Comparison of ENCODE assay signal across 19 cellular contexts in genomic region chr10:96647466-96647865, GRCh38.
DNase-seq lines count a peak whose midpoint lies in the region; ATAC-seq and TF ChIP-seq lines count a peak whose summit lies in the region.
"Had no signal": no experiment of that assay in that cellular context is flagged by ENCODE, and none has a peak within 500 bp of the region (broad histone marks: within the 10 kb centered on the region; RNA-seq: fewer than 3 reads in every experiment).

No MANE protein-coding gene starts in this region.

- H3K27me3 ChIP-seq in OCI-LY3 (ENCODE audit: low read depth, low read length) (no peaks in the 10 kb centered on the region), HAP-1 (ENCODE audit: low read depth) (no peaks in the 10 kb centered on the region)

- peak overlapping the region; percentile 43 for H3K4me3 Mint-ChIP-seq in activated CD4-positive, alpha-beta T cell treated with anti-CD3 and anti-CD28 coated beads, Interleukin-2, amount 10 ng/mL, durations not matched to agents 24 days and 14 days
- no peak overlapping the region for H3K4me3 Mint-ChIP-seq in dendritic cell treated with granulocyte-macrophage colony-stimulating factor and Interleukin-4, amounts not matched to agents 40 ng/mL and 50 ng/mL, for 4 days
- H3K4me3 Mint-ChIP-seq: mesothelial cell of epicardium, neural crest cell had no signal

- intact Hi-C loops in activated CD4-positive, alpha-beta T cell treated with anti-CD3 and anti-CD28 coated beads, Interleukin-2, amount 10 ng/mL, durations not matched to agents 24 days and 14 days (cut with micrococcal nuclease), result loop anchor here (10.0 kb wide), 1 partner anchor 47 kb away; no protein-coding TSS in a partner anchor
- intact Hi-C loops in dendritic cell treated with granulocyte-macrophage colony-stimulating factor and Interleukin-4, amounts not matched to agents 40 ng/mL and 50 ng/mL, for 4 days (cut with micrococcal nuclease), result no loop called here

- no peaks in the 10 kb centered on the region for H3K79me2 ChIP-seq in OCI-LY3 (ENCODE audit: low read length)

- no peak for DNase-seq in activated CD4-positive, alpha-beta T cell treated with anti-CD3 and anti-CD28 coated beads, Interleukin-2, amount 10 ng/mL, durations not matched to agents 24 days and 14 days
- DNase-seq in activated CD4-positive, alpha-beta T cell treated with anti-CD3 and anti-CD28 coated beads for 4 hours, result no peak
- no peak for DNase-seq in stimulated activated naive CD8-positive, alpha-beta T cell treated with anti-CD3 and anti-CD28 coated beads, Interleukin-15, Interleukin-2, amounts not matched to agents 100 U/mL and 50 U/mL, for 24 hours
- DNase-seq in HT-29 (ENCODE audit: low spot score) (no peak), HuH-7 (ENCODE audit: low spot score) (no peak), HAP-1 (ENCODE audit: low spot score in 2 of 2) (no peak)
- DNase-seq: activated CD4-positive, alpha-beta T cell treated with anti-CD3 and anti-CD28 coated beads, Interleukin-2, amount 50 U/mL, for 48 hours; C1 segment of cervical spinal cord; glutamatergic neuron; NCI-H446 treated with DMSO at 0.1 percent for 48 hours; NK-92 treated with Interleukin-12 subunit alpha and Interleukin-12 subunit beta, amount 100 ng/mL, for 24 hours; psoas muscle; stimulated activated CD4-positive, alpha-beta T cell treated with anti-CD3 and anti-CD28 coated beads, Interleukin-4, amount 100 ng/mL, for 1 hour had no signal

- in situ Hi-C loops in HAP-1 (cut with MboI; ENCODE audit: low sequenced_read_pairs), result loop anchor here (25.0 kb wide), 1 partner anchor 565 kb away; no protein-coding TSS in a partner anchor

- H3K9ac ChIP-seq in OCI-LY3 (ENCODE audit: low read length), result peak overlapping the region; percentile 36; the same call in 1 of the 2 replicates

- H2AFZ ChIP-seq in OCI-LY3 (ENCODE audit: low read depth, low read length), result no peak overlapping the region

- peak overlapping the region; percentile 85 for H3K27ac Mint-ChIP-seq in activated CD4-positive, alpha-beta T cell treated with anti-CD3 and anti-CD28 coated beads, Interleukin-2, amount 10 ng/mL, durations not matched to agents 24 days and 14 days
- H3K27ac Mint-ChIP-seq in dendritic cell treated with granulocyte-macrophage colony-stimulating factor and Interleukin-4, amounts not matched to agents 40 ng/mL and 50 ng/mL, for 4 days, result peak overlapping the region; percentile 43
- H3K27ac Mint-ChIP-seq: mesothelial cell of epicardium had no signal

- H3K36me3 ChIP-seq in OCI-LY3 (replicated peaks; ENCODE audit: low read depth, low read length) (peaks cover 60% of the 10 kb centered on the region), HAP-1 (replicated peaks) (no peaks in the 10 kb centered on the region)

- no peak overlapping the region; the same call in 1 of the 2 replicates for H3K4me3 ChIP-seq in OCI-LY3 (ENCODE audit: low read length)
- no peak overlapping the region for H3K4me3 ChIP-seq in HAP-1
- H3K4me3 ChIP-seq: coronary artery, psoas muscle, smooth muscle cell had no signal

- H3K27ac ChIP-seq in OCI-LY3 (ENCODE audit: low read length), result peak overlapping the region; percentile 88
- H3K27ac ChIP-seq: coronary artery, psoas muscle had no signal

- peaks cover 6% of the 10 kb centered on the region for H3K9me3 Mint-ChIP-seq in activated CD4-positive, alpha-beta T cell treated with anti-CD3 and anti-CD28 coated beads, Interleukin-2, amount 10 ng/mL, durations not matched to agents 24 days and 14 days
- H3K9me3 Mint-ChIP-seq in dendritic cell treated with granulocyte-macrophage colony-stimulating factor and Interleukin-4, amounts not matched to agents 40 ng/mL and 50 ng/mL, for 4 days, result no peaks in the 10 kb centered on the region
- H3K9me3 Mint-ChIP-seq: mesothelial cell of epicardium, neural crest cell had no signal

- no peaks in the 10 kb centered on the region for H4K20me1 ChIP-seq in OCI-LY3 (ENCODE audit: insufficient read depth, low read length)

- H3K9me3 ChIP-seq in OCI-LY3 (ENCODE audit: insufficient read depth, low read length), result no peaks in the 10 kb centered on the region
- H3K9me3 ChIP-seq in HAP-1, result no peaks in the 10 kb centered on the region
- H3K9me3 ChIP-seq: psoas muscle had no signal

- peaks cover 9% of the 10 kb centered on the region for H3K36me3 Mint-ChIP-seq in activated CD4-positive, alpha-beta T cell treated with anti-CD3 and anti-CD28 coated beads, Interleukin-2, amount 10 ng/mL, durations not matched to agents 24 days and 14 days (ENCODE audit: low read depth)
- peaks cover 71% of the 10 kb centered on the region for H3K36me3 Mint-ChIP-seq in dendritic cell treated with granulocyte-macrophage colony-stimulating factor and Interleukin-4, amounts not matched to agents 40 ng/mL and 50 ng/mL, for 4 days (ENCODE audit: low read depth)
- H3K36me3 Mint-ChIP-seq: mesothelial cell of epicardium had no signal

- H3K4me2 ChIP-seq in OCI-LY3 (ENCODE audit: low read length), result peak overlapping the region; percentile 64
- H3K4me2 ChIP-seq: smooth muscle cell had no signal

- peak; percentile 15 for ATAC-seq in stimulated activated naive CD8-positive, alpha-beta T cell treated with anti-CD3 and anti-CD28 coated beads, Interleukin-15, Interleukin-2, amounts not matched to agents 100 U/mL and 50 U/mL, for 24 hours
- ATAC-seq: psoas muscle had no signal

- H3K4me1 Mint-ChIP-seq in activated CD4-positive, alpha-beta T cell treated with anti-CD3 and anti-CD28 coated beads, Interleukin-2, amount 10 ng/mL, durations not matched to agents 24 days and 14 days, result peaks cover 46% of the 10 kb centered on the region
- H3K4me1 Mint-ChIP-seq in dendritic cell treated with granulocyte-macrophage colony-stimulating factor and Interleukin-4, amounts not matched to agents 40 ng/mL and 50 ng/mL, for 4 days (ENCODE audit: low read depth), result peaks cover 61% of the 10 kb centered on the region
- H3K4me1 Mint-ChIP-seq: mesothelial cell of epicardium, neural crest cell had no signal

- TF ChIP-seq CTCF in OCI-LY3 (IDR thresholded peaks at IDR 0.05; ENCODE audit: low read depth, low read length), result no peak

- H3K4me1 ChIP-seq in OCI-LY3 (ENCODE audit: low read length), result peaks cover 91% of the 10 kb centered on the region
- H3K4me1 ChIP-seq in HAP-1, result no peaks in the 10 kb centered on the region
- H3K4me1 ChIP-seq: psoas muscle had no signal

- H3K27me3 Mint-ChIP-seq in activated CD4-positive, alpha-beta T cell treated with anti-CD3 and anti-CD28 coated beads, Interleukin-2, amount 10 ng/mL, durations not matched to agents 24 days and 14 days, result no peaks in the 10 kb centered on the region
- no peaks in the 10 kb centered on the region for H3K27me3 Mint-ChIP-seq in dendritic cell treated with granulocyte-macrophage colony-stimulating factor and Interleukin-4, amounts not matched to agents 40 ng/mL and 50 ng/mL, for 4 days
